In the genomic region with DNA sequence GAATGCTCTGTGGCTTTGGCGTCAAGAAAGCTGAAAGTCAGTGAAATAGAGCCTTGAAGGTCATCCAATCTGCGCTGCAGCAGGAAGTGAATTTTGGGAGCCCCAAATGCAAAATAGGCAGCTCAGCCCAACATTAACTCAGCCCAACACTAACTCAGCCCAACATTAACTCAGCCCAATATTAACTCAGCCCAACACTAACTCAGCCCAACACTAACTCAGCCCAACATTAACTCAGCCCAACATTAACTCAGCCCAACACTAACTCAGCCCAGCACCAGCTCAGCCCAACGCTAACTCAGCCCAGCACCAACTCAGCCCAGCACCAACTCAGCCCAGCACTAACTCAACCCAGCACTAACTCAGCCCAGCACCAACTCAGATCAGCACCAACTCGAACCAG, we compare ENCODE assay signal across 19 cellular contexts.
DNase-seq lines count a peak whose midpoint lies in the region; ATAC-seq, FAIRE-seq and TF ChIP-seq lines count a peak whose summit lies in the region.
"Had no signal": no experiment of that assay in that cellular context is flagged by ENCODE, and none has a peak within 500 bp of the region (broad histone marks: within the 10 kb centered on the region; RNA-seq: fewer than 3 reads in every experiment).

No MANE protein-coding gene starts in this region.

- ATAC-seq in GM18498 (IDR thresholded peaks at IDR 0.05; ENCODE audit: unreplicated experiment) (peak; percentile 41), GM23338 (peak; percentile 22; the same call in 2 of the 3 replicates), K562 (no peak), HG03354 (IDR thresholded peaks at IDR 0.05; ENCODE audit: poor library complexity, severe bottlenecking, unreplicated experiment) (no peak), GM19395 (IDR thresholded peaks at IDR 0.05; ENCODE audit: unreplicated experiment) (no peak)
- ATAC-seq: activated T-helper 17 cell treated with anti-CD3 and anti-CD28 coated beads, Interleukin-2, amount 50 U/mL, for 72 hours; gastrocnemius medialis; stimulated activated effector memory CD8-positive, alpha-beta T cell treated with anti-CD3 and anti-CD28 coated beads, Interleukin-12 subunit alpha, Interleukin-12 subunit beta, amount 100 ng/mL, for 72 hours had no signal

- TF ChIP-seq EP300 in K562 (IDR thresholded peaks at IDR 0.05; ENCODE audit: low read length), result no peak

- H3K27me3 Mint-ChIP-seq in GM23338 (ENCODE audit: insufficient read depth, low read depth, poor library complexity), result peaks cover 4% of the 10 kb centered on the region

- peaks cover 55% of the 10 kb centered on the region for H3K4me1 Mint-ChIP-seq in GM23338
- H3K4me1 Mint-ChIP-seq: activated CD4-positive, alpha-beta memory T cell treated with anti-CD3 and anti-CD28 coated beads, Interleukin-2, amount 10 ng/mL, durations not matched to agents 7 days and 5 days; activated T-helper 17 cell treated with anti-CD3 and anti-CD28 coated beads, Interleukin-2, amount 50 U/mL, for 72 hours; stimulated activated effector memory CD8-positive, alpha-beta T cell treated with anti-CD3 and anti-CD28 coated beads, Interleukin-12 subunit alpha, Interleukin-12 subunit beta, amount 100 ng/mL, for 72 hours had no signal

- FAIRE-seq in K562 (lab: Jason Lieb, UNC), result no peak

- WGBS in K562 (ENCODE audit: insufficient coverage, low coverage, missing lambda C conversion rate), result 0% methylated on average over 4 of the region's 4 CpGs

- no peak overlapping the region for H3K4me2 ChIP-seq in GM23338
- no peak overlapping the region for H3K4me2 ChIP-seq in K562 (ENCODE audit: insufficient read depth, low read length)

- H3K9me1 ChIP-seq in K562 (ENCODE audit: control insufficient read depth, insufficient read depth, low read length), result no peaks in the 10 kb centered on the region

- H3K4me3 ChIP-seq in GM23338, result no peak overlapping the region
- H3K4me3 ChIP-seq in K562, result no peak overlapping the region
- H3K4me3 ChIP-seq: gastrocnemius medialis, MG63, uterus had no signal

- intact Hi-C loops in K562 (cut with micrococcal nuclease), result no loop called here

- H3K79me2 ChIP-seq in GM23338 (replicated peaks; ENCODE audit: insufficient read depth), result no peaks in the 10 kb centered on the region
- no peaks in the 10 kb centered on the region for H3K79me2 ChIP-seq in K562 (ENCODE audit: control insufficient read depth, insufficient read depth, low read length)

- H3K9ac ChIP-seq in K562 (ENCODE audit: insufficient read depth in 1 of 2, low read depth in 2 of 2, low read length in 2 of 2), result no peak overlapping the region

- no peak for TF ChIP-seq POLR2A in K562 (conservative IDR thresholded peaks at IDR 0.05)

- H4K20me1 ChIP-seq in GM23338 (replicated peaks; ENCODE audit: insufficient read depth) (no peaks in the 10 kb centered on the region), K562 (replicated peaks; ENCODE audit: control insufficient read depth, insufficient read depth, low read length) (no peaks in the 10 kb centered on the region)

- no peak overlapping the region; the same call in 1 of the 2 replicates for H3K27ac Mint-ChIP-seq in GM23338
- H3K27ac Mint-ChIP-seq: activated CD4-positive, alpha-beta memory T cell treated with anti-CD3 and anti-CD28 coated beads, Interleukin-2, amount 10 ng/mL, durations not matched to agents 7 days and 5 days; activated T-helper 17 cell treated with anti-CD3 and anti-CD28 coated beads, Interleukin-2, amount 50 U/mL, for 72 hours; HFFc6; stimulated activated effector memory CD8-positive, alpha-beta T cell treated with anti-CD3 and anti-CD28 coated beads, Interleukin-12 subunit alpha, Interleukin-12 subunit beta, amount 100 ng/mL, for 72 hours had no signal

- peaks cover 39% of the 10 kb centered on the region for H3K4me1 ChIP-seq in GM23338 (ENCODE audit: insufficient read depth)
- H3K4me1 ChIP-seq in K562 (replicated peaks in 1 of 2; ENCODE audit: control insufficient read depth in 2 of 2, insufficient read depth in 2 of 2, low read length in 2 of 2), result peaks cover 0 to 2% of the 10 kb centered on the region in 2 experiments; a peak in 1 of 5 replicates
- H3K4me1 ChIP-seq: gastrocnemius medialis, uterus had no signal

- H3F3A ChIP-seq in GM23338 (replicated peaks; ENCODE audit: low read depth), result no peaks in the 10 kb centered on the region

- no peaks in the 10 kb centered on the region for H3K9me3 Mint-ChIP-seq in GM23338
- H3K9me3 Mint-ChIP-seq: activated CD4-positive, alpha-beta memory T cell treated with anti-CD3 and anti-CD28 coated beads, Interleukin-2, amount 10 ng/mL, durations not matched to agents 7 days and 5 days; activated T-helper 17 cell treated with anti-CD3 and anti-CD28 coated beads, Interleukin-2, amount 50 U/mL, for 72 hours; HFFc6; stimulated activated effector memory CD8-positive, alpha-beta T cell treated with anti-CD3 and anti-CD28 coated beads, Interleukin-12 subunit alpha, Interleukin-12 subunit beta, amount 100 ng/mL, for 72 hours had no signal

- H3K4me3 Mint-ChIP-seq in GM23338, result no peak overlapping the region
- H3K4me3 Mint-ChIP-seq: activated CD4-positive, alpha-beta memory T cell treated with anti-CD3 and anti-CD28 coated beads, Interleukin-2, amount 10 ng/mL, durations not matched to agents 7 days and 5 days; activated T-helper 17 cell treated with anti-CD3 and anti-CD28 coated beads, Interleukin-2, amount 50 U/mL, for 72 hours; HFFc6; stimulated activated effector memory CD8-positive, alpha-beta T cell treated with anti-CD3 and anti-CD28 coated beads, Interleukin-12 subunit alpha, Interleukin-12 subunit beta, amount 100 ng/mL, for 72 hours had no signal

- TF ChIP-seq CTCF in GM23338 (conservative IDR thresholded peaks at IDR 0.05; ENCODE audit: low read depth in 2 of 2) (no peak), K562 (IDR thresholded peaks at IDR 0.05 in 2 of 3, conservative IDR thresholded peaks at IDR 0.05 in 1 of 3; ENCODE audit: insufficient read depth in 2 of 3, low read depth in 1 of 3, low read length in 3 of 3) (no peak)

- H3K27ac ChIP-seq in GM23338 (ENCODE audit: low read depth), result 0 out of 2 replicates have a peak overlapping the region, but pooled peaks have one; percentile 20
- H3K27ac ChIP-seq in K562 (ENCODE audit: extremely low read depth, low read depth, low read length), result no peak overlapping the region
- H3K27ac ChIP-seq: gastrocnemius medialis, uterus had no signal

- H3K9me2 ChIP-seq in GM23338 (ENCODE audit: insufficient read depth), result no peaks in the 10 kb centered on the region

- in situ Hi-C loops in K562 (cut with MboI), result no loop called here

- H3K36me3 Mint-ChIP-seq in GM23338 (ENCODE audit: low read depth), result peaks cover 6% of the 10 kb centered on the region; the same call in 2 of the 3 replicates
- H3K36me3 Mint-ChIP-seq: stimulated activated effector memory CD8-positive, alpha-beta T cell treated with anti-CD3 and anti-CD28 coated beads, Interleukin-12 subunit alpha, Interleukin-12 subunit beta, amount 100 ng/mL, for 72 hours had no signal

- CTCF ChIA-PET in K562 (lab: Yijun Ruan, JAX; ENCODE audit: low intra/inter-chr PET ratio), result no interaction called here

- no peaks in the 10 kb centered on the region for H3K27me3 ChIP-seq in GM23338 (ENCODE audit: insufficient read depth)
- peaks cover 10 to 40% of the 10 kb centered on the region in 2 experiments; a peak in 4 of 5 replicates for H3K27me3 ChIP-seq in K562 (ENCODE audit: control insufficient read depth in 2 of 2, insufficient read depth in 2 of 2, low read length in 2 of 2)
- H3K27me3 ChIP-seq: gastrocnemius medialis, MG63, uterus had no signal

- TF ChIP-seq RAD21 in K562 (CRISPR knock-in tag; conservative IDR thresholded peaks at IDR 0.05 in 1 of 2, IDR thresholded peaks at IDR 0.05 in 1 of 2), result no peak

- peak; percentile 64 for DNase-seq in GM23338 (ENCODE audit: low spot score)
- DNase-seq in K562 (ENCODE audit: extremely low read depth in 1 of 4, low spot score in 3 of 4), result no peak
- DNase-seq in left kidney (ENCODE audit: low read depth, low spot score), result peak; percentile 52
- no peak for DNase-seq in activated CD4-positive, alpha-beta T cell treated with anti-CD3 and anti-CD28 coated beads for 4 hours
- no peak for DNase-seq in NCI-H524 (lab: John Stamatoyannopoulos, UW)
- DNase-seq: activated CD4-positive, alpha-beta memory T cell treated with anti-CD3 and anti-CD28 coated beads, Interleukin-2, amount 10 ng/mL, durations not matched to agents 7 days and 5 days; aorta; effector CD4-positive, alpha-beta T cell; gastrocnemius medialis; HFFc6; MG63; NCI-H2081 treated with DMSO at 0.1 percent for 48 hours; stimulated activated CD4-positive, alpha-beta T cell treated with anti-CD3 and anti-CD28 coated beads, Interleukin-4, amount 100 ng/mL, for 4 hours; uterus had no signal

- BruUV-seq in K562 (replicated peaks; lab: Mats Ljungman, UMichigan), result no TSS peak

- no peaks in the 10 kb centered on the region for H3K9me3 ChIP-seq in K562 (replicated peaks; ENCODE audit: control insufficient read depth, insufficient read depth, low read depth, low read length)
- H3K9me3 ChIP-seq: gastrocnemius medialis, MG63, uterus had no signal

- H2AFZ ChIP-seq in GM23338 (no peak overlapping the region), K562 (ENCODE audit: low read depth, low read length) (no peak overlapping the region)

- POLR2A ChIA-PET in K562 (lab: Yijun Ruan, JAX), result no interaction called here

- H3K36me3 ChIP-seq in GM23338 (ENCODE audit: insufficient read depth) (no peaks in the 10 kb centered on the region), K562 (ENCODE audit: control insufficient read depth, insufficient read depth, low read length) (no peaks in the 10 kb centered on the region)
- H3K36me3 ChIP-seq: gastrocnemius medialis, MG63, uterus had no signal

TF ChIP-seq in GM23338, 12 proteins besides CTCF, POLR2A, EP300 and RAD21 (continues in another document):
- no peak for TF ChIP-seq POLR2AphosphoS5 (IDR thresholded peaks at IDR 0.05; ENCODE audit: low read depth)
- no peak for TF ChIP-seq EZH2phosphoT487 (IDR thresholded peaks at IDR 0.05; ENCODE audit: unreplicated experiment)
- no peak for TF ChIP-seq STAT1 (IDR thresholded peaks at IDR 0.05; ENCODE audit: unreplicated experiment)
- TF ChIP-seq ZNF114 (CRISPR knock-in tag; IDR thresholded peaks at IDR 0.05), result no peak
- no peak for TF ChIP-seq ZNF331 (CRISPR knock-in tag; IDR thresholded peaks at IDR 0.05; ENCODE audit: low read depth)
- no peak for TF ChIP-seq NANOG (IDR thresholded peaks at IDR 0.05; ENCODE audit: borderline replicate concordance)

TF ChIP-seq in K562, 482 proteins besides CTCF, POLR2A, EP300 and RAD21 (continues in another document):
- TF ChIP-seq, protein P1, sequence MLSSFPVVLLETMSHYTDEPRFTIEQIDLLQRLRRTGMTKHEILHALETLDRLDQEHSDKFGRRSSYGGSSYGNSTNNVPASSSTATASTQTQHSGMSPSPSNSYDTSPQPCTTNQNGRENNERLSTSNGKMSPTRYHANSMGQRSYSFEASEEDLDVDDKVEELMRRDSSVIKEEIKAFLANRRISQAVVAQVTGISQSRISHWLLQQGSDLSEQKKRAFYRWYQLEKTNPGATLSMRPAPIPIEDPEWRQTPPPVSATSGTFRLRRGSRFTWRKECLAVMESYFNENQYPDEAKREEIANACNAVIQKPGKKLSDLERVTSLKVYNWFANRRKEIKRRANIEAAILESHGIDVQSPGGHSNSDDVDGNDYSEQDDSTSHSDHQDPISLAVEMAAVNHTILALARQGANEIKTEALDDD (IDR thresholded peaks at IDR 0.05), result 0 out of 2 replicates have a peak, but pooled peaks have one; percentile 16

Comparison
In these comparisons a context has a peak if more than half of its experiments do, and no peak if none do; other contexts are left out.
1. ATAC-seq: peak in GM18498 (single experiment) and GM23338 (single experiment); none in K562 (single experiment), HG03354 (single experiment) and GM19395 (single experiment).
2. DNase-seq: peak in GM23338 (single experiment) and left kidney (single experiment); none in K562 (0 of 4), activated CD4-positive, alpha-beta T cell treated with anti-CD3 and anti-CD28 coated beads for 4 hours (0 of 2) and NCI-H524 (0 of 2).